ENCODE assay signal across 16 cellular contexts in the genomic region with DNA sequence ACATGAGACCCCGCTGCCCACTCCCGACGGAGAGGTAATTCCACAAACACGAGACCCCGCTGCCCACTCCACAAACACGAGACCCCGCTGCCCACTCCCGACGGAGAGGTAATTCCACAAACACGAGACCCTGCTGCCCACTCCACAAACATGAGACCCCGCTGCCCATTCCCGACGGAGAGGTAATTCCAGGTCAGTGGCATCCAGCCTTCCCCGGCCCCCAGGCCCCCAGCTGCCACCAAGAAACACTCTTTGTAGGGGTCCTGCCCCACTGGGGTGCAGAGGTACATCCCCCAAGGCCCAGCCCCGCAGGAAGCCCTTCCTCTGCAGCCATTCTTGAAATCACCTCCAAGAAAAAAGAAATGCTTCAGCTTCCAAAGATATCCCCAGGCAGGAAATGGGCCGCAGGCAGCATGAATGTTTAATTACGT.
"Had no signal": no experiment of that assay in that cellular context is flagged by ENCODE, and none has a peak within 500 bp of the region (broad histone marks: within the 10 kb centered on the region; RNA-seq: fewer than 3 reads in every experiment).

No MANE protein-coding gene starts in this region.

- H3K4me1 Mint-ChIP-seq: activated B cell treated with CpG ODN at 0.5 μM for 24 hours; central memory CD8-positive, alpha-beta T cell; naive thymus-derived CD8-positive, alpha-beta T cell had no signal

- DNase-seq: activated B cell treated with CpG ODN at 0.5 μM for 24 hours; activated CD4-positive, alpha-beta T cell treated with anti-CD3 and anti-CD28 coated beads for 48 hours; activated CD8-positive, alpha-beta T cell treated with anti-CD3 and anti-CD28 coated beads, Interleukin-2, amount 10 ng/mL, durations not matched to agents 7 days and 5 days; activated T-cell treated with anti-CD3 and anti-CD28 coated beads for 4 hours; effector memory CD8-positive, alpha-beta T cell; foreskin melanocyte; mammary epithelial cell; SJCRH30 had no signal

- H3K4me3 ChIP-seq: mucosa of descending colon, SJCRH30, smooth muscle cell had no signal

- ATAC-seq: activated CD8-positive, alpha-beta T cell treated with anti-CD3 and anti-CD28 coated beads, Interleukin-2, amount 10 ng/mL, durations not matched to agents 7 days and 5 days; activated naive CD4-positive, alpha-beta T cell treated with anti-CD3 and anti-CD28 coated beads, Interleukin-2, amount 50 U/mL, for 72 hours; effector memory CD8-positive, alpha-beta T cell; mucosa of descending colon; naive thymus-derived CD8-positive, alpha-beta T cell had no signal

- H3K4me3 Mint-ChIP-seq: activated B cell treated with CpG ODN at 0.5 μM for 24 hours; activated CD8-positive, alpha-beta T cell treated with anti-CD3 and anti-CD28 coated beads, Interleukin-2, amount 10 ng/mL, durations not matched to agents 7 days and 5 days; central memory CD8-positive, alpha-beta T cell; dendritic cell treated with granulocyte-macrophage colony-stimulating factor and Interleukin-4, amounts not matched to agents 40 ng/mL and 50 ng/mL, for 4 days; effector memory CD8-positive, alpha-beta T cell; naive thymus-derived CD8-positive, alpha-beta T cell; stimulated activated naive CD8-positive, alpha-beta T cell treated with anti-CD3 and anti-CD28 coated beads, Interleukin-15, Interleukin-2, amounts not matched to agents 100 ng/mL and 50 ng/mL, for 24 hours had no signal

- H3K27me3 Mint-ChIP-seq: dendritic cell treated with granulocyte-macrophage colony-stimulating factor and Interleukin-4, amounts not matched to agents 40 ng/mL and 50 ng/mL, for 4 days; stimulated activated naive CD8-positive, alpha-beta T cell treated with anti-CD3 and anti-CD28 coated beads, Interleukin-15, Interleukin-2, amounts not matched to agents 100 ng/mL and 50 ng/mL, for 24 hours had no signal

- H3K36me3 ChIP-seq: SJCRH30 had no signal

- H3K27me3 ChIP-seq: SJCRH30 had no signal

- H3K4me1 ChIP-seq: SJCRH30 had no signal

- H3K27ac ChIP-seq: epithelial cell of prostate, SJCRH30 had no signal

- H3K4me2 ChIP-seq: smooth muscle cell had no signal

- H3K9me3 ChIP-seq: mucosa of descending colon, SJCRH30 had no signal

- H3K27ac Mint-ChIP-seq: activated B cell treated with CpG ODN at 0.5 μM for 24 hours; activated CD8-positive, alpha-beta T cell treated with anti-CD3 and anti-CD28 coated beads, Interleukin-2, amount 10 ng/mL, durations not matched to agents 7 days and 5 days; dendritic cell treated with granulocyte-macrophage colony-stimulating factor and Interleukin-4, amounts not matched to agents 40 ng/mL and 50 ng/mL, for 4 days; effector memory CD8-positive, alpha-beta T cell; naive thymus-derived CD8-positive, alpha-beta T cell; stimulated activated naive CD8-positive, alpha-beta T cell treated with anti-CD3 and anti-CD28 coated beads, Interleukin-15, Interleukin-2, amounts not matched to agents 100 ng/mL and 50 ng/mL, for 24 hours had no signal

- H3K9me3 Mint-ChIP-seq: central memory CD8-positive, alpha-beta T cell; effector memory CD8-positive, alpha-beta T cell; stimulated activated naive CD8-positive, alpha-beta T cell treated with anti-CD3 and anti-CD28 coated beads, Interleukin-15, Interleukin-2, amounts not matched to agents 100 ng/mL and 50 ng/mL, for 24 hours had no signal
